ENCODE assay signal across 13 cellular contexts in genomic region chr5:127392762-127393161, GRCh38.
"Had no signal": no experiment of that assay in that cellular context is flagged by ENCODE, and none has a peak within 500 bp of the region (broad histone marks: within the 10 kb centered on the region; RNA-seq: fewer than 3 reads in every experiment).

No MANE protein-coding gene starts in this region.

- H3K4me1 ChIP-seq: sigmoid colon, testis had no signal

- ATAC-seq: activated naive CD4-positive, alpha-beta T cell treated with anti-CD3 and anti-CD28 coated beads, Interleukin-2, amount 50 U/mL, for 72 hours; activated T-cell treated with anti-CD3 and anti-CD28 coated beads, Interleukin-2, amount 50 U/mL, for 4 hours had no signal

- H3K4me3 Mint-ChIP-seq: activated CD4-positive, alpha-beta memory T cell treated with anti-CD3 and anti-CD28 coated beads for 36 hours; activated T-cell treated with anti-CD3 and anti-CD28 coated beads, Interleukin-2, amount 50 U/mL, for 4 hours; brain; stimulated activated naive CD8-positive, alpha-beta T cell treated with anti-CD3 and anti-CD28 coated beads, Interleukin-15, Interleukin-2, amounts not matched to agents 100 ng/mL and 50 ng/mL, for 24 hours had no signal

- H3K4me3 ChIP-seq: sigmoid colon, testis had no signal

- H3K9me3 ChIP-seq: sigmoid colon, testis had no signal

- H3K9me3 Mint-ChIP-seq: activated CD4-positive, alpha-beta memory T cell treated with anti-CD3 and anti-CD28 coated beads for 36 hours; activated naive CD4-positive, alpha-beta T cell treated with anti-CD3 and anti-CD28 coated beads, Interleukin-2, amount 50 U/mL, for 72 hours; activated T-cell treated with anti-CD3 and anti-CD28 coated beads, Interleukin-2, amount 50 U/mL, for 4 hours; brain; stimulated activated naive CD8-positive, alpha-beta T cell treated with anti-CD3 and anti-CD28 coated beads, Interleukin-15, Interleukin-2, amounts not matched to agents 100 ng/mL and 50 ng/mL, for 24 hours had no signal

- DNase-seq: activated CD4-positive, alpha-beta memory T cell treated with anti-CD3 and anti-CD28 coated beads for 36 hours; activated effector memory CD4-positive, alpha-beta T cell treated with anti-CD3 and anti-CD28 coated beads, Interleukin-2, amount 50 U/mL, for 16 hours; activated T-cell treated with anti-CD3 and anti-CD28 coated beads, Interleukin-2, amount 50 U/mL, for 4 hours; amniotic stem cell; erythroblast; hippocampal formation; sigmoid colon; stimulated activated CD4-positive, alpha-beta T cell treated with anti-CD3 and anti-CD28 coated beads, Interleukin-2, amount 100 ng/mL, for 48 hours; stimulated activated CD8-positive, alpha-beta memory T cell treated with anti-CD3 and anti-CD28 coated beads, Interleukin-4, amount 100 ng/mL, for 48 hours; testis had no signal

- H3K36me3 ChIP-seq: sigmoid colon had no signal

- H3K27me3 ChIP-seq: sigmoid colon, testis had no signal

- H3K36me3 Mint-ChIP-seq: activated CD4-positive, alpha-beta memory T cell treated with anti-CD3 and anti-CD28 coated beads for 36 hours; activated naive CD4-positive, alpha-beta T cell treated with anti-CD3 and anti-CD28 coated beads, Interleukin-2, amount 50 U/mL, for 72 hours had no signal

- H3K27ac Mint-ChIP-seq: activated CD4-positive, alpha-beta memory T cell treated with anti-CD3 and anti-CD28 coated beads for 36 hours; activated naive CD4-positive, alpha-beta T cell treated with anti-CD3 and anti-CD28 coated beads, Interleukin-2, amount 50 U/mL, for 72 hours; brain; stimulated activated naive CD8-positive, alpha-beta T cell treated with anti-CD3 and anti-CD28 coated beads, Interleukin-15, Interleukin-2, amounts not matched to agents 100 ng/mL and 50 ng/mL, for 24 hours had no signal

- H3K27ac ChIP-seq: sigmoid colon, testis had no signal
